ENCODE assay signal across 20 cellular contexts in genomic region chr14:76715927-76716200, GRCh38. TPM values are rescaled to one million over a fixed set of nuclear protein-coding genes. Genes with fewer than 3 reads are reported as not detected.
DNase-seq lines count a peak whose midpoint lies in the region; ATAC-seq, FAIRE-seq and TF ChIP-seq lines count a peak whose summit lies in the region.
"Had no signal": no experiment of that assay in that cellular context is flagged by ENCODE, and none has a peak within 500 bp of the region (broad histone marks: within the 10 kb centered on the region; RNA-seq: fewer than 3 reads in every experiment).

No MANE protein-coding gene starts in this region.

- H3K9ac ChIP-seq in SK-N-MC (ENCODE audit: insufficient read length) (no peak overlapping the region), stomach smooth muscle (ENCODE audit: low read length in 2 of 2) (no peak overlapping the region)

- H3K4me1 Mint-ChIP-seq in activated CD8-positive, alpha-beta T cell treated with anti-CD3 and anti-CD28 coated beads for 36 hours (ENCODE audit: low read depth): no peaks in the 10 kb centered on the region

- FAIRE-seq in small intestine (lab: Jason Lieb, UNC): no peak
- FAIRE-seq: frontal cortex, H1 had no signal

- H3K9me3 ChIP-seq in SK-N-MC (ENCODE audit: low read depth, low read length): no peaks in the 10 kb centered on the region
- no peaks in the 10 kb centered on the region for H3K9me3 ChIP-seq in gastroesophageal sphincter
- no peaks in the 10 kb centered on the region for H3K9me3 ChIP-seq in lower lobe of right lung
- H3K9me3 ChIP-seq in stomach smooth muscle (ENCODE audit: control insufficient read depth in 2 of 2, low read length in 2 of 2): no peaks in the 10 kb centered on the region
- no peaks in the 10 kb centered on the region for H3K9me3 ChIP-seq in small intestine (ENCODE audit: control insufficient read depth, low read depth)
- H3K9me3 ChIP-seq: Caco-2, tibial artery had no signal

- H3K4me1 ChIP-seq in gastroesophageal sphincter: peaks cover 0 to 33% (median 13%) of the 10 kb centered on the region in 3 donors
- peaks cover 39% of the 10 kb centered on the region for H3K4me1 ChIP-seq in lower lobe of right lung
- peaks cover 10% of the 10 kb centered on the region for H3K4me1 ChIP-seq in stomach smooth muscle (ENCODE audit: control insufficient read depth, insufficient read depth, low read length)
- no peaks in the 10 kb centered on the region for H3K4me1 ChIP-seq in small intestine (ENCODE audit: control insufficient read depth in 2 of 2, insufficient read depth in 1 of 2, low read depth in 1 of 2, low read length in 1 of 2)
- H3K4me1 ChIP-seq: Caco-2, tibial artery had no signal

- POLR2A ChIA-PET in activated CD8-positive, alpha-beta T cell treated with anti-CD3 and anti-CD28 coated beads for 36 hours (lab: Charles Lee): interaction anchor here (0.6 to 1.1 kb wide), 2 partner anchors 8 to 16 kb away, joined by 3 to 4 read pairs; no protein-coding TSS in a partner anchor

- CTCF ChIA-PET in activated CD8-positive, alpha-beta T cell treated with anti-CD3 and anti-CD28 coated beads for 36 hours (lab: Charles Lee): interaction anchor here (0.7 to 1.7 kb wide), 3 partner anchors 9 to 69 kb away, joined by 4 to 5 read pairs (median 4); no protein-coding TSS in a partner anchor

- no peak for TF ChIP-seq EP300 in gastroesophageal sphincter (IDR thresholded peaks at IDR 0.05)

- TF ChIP-seq POLR2A in gastroesophageal sphincter (IDR thresholded peaks at IDR 0.05): no peak

- DNase-seq in SK-N-MC (ENCODE audit: low read depth, low spot score) (no peak), lower lobe of right lung (no peak), HuH-7.5 (ENCODE audit: low spot score) (no peak), small intestine (no peak)
- no peak for DNase-seq in activated CD8-positive, alpha-beta T cell treated with anti-CD3 and anti-CD28 coated beads for 36 hours
- DNase-seq: activated CD8-positive, alpha-beta memory T cell treated with anti-CD3 and anti-CD28 coated beads, Interleukin-2, amount 10 ng/mL, durations not matched to agents 7 days and 5 days; AML-193; Caco-2; KG1; NCI-H2029 treated with DMSO at 0.1 percent for 48 hours; stimulated activated naive B cell treated with anti-CD40 and anti-IgM and Interleukin-4, amounts not matched to agents 10 μg/mL and 1 μg/mL and 100 μg/mL, for 72 hours; SW 1271; tibial artery had no signal

- H3K4me3 Mint-ChIP-seq in activated CD8-positive, alpha-beta T cell treated with anti-CD3 and anti-CD28 coated beads for 36 hours: no peak overlapping the region
- H3K4me3 Mint-ChIP-seq: activated CD8-positive, alpha-beta memory T cell treated with anti-CD3 and anti-CD28 coated beads, Interleukin-2, amount 10 ng/mL, durations not matched to agents 7 days and 5 days; memory B cell; natural killer cell treated with Interleukin-12 subunit alpha and Interleukin-12 subunit beta and Interleukin-15 and Interleukin-18, amount 100 ng/mL, for 72 hours; stimulated activated naive B cell treated with anti-CD40 and anti-IgM and Interleukin-4, amounts not matched to agents 10 μg/mL and 1 μg/mL and 100 μg/mL, for 72 hours had no signal

- intact Hi-C loops in lower lobe of right lung (cut with DNase I): no loop called here
- intact Hi-C loops in activated CD8-positive, alpha-beta T cell treated with anti-CD3 and anti-CD28 coated beads for 36 hours (cut with micrococcal nuclease): loop anchor here (10.0 kb wide), 1 partner anchor 69 kb away; no protein-coding TSS in a partner anchor

- WGBS in gastroesophageal sphincter (ENCODE audit: low coverage in 1 of 2), 2 donors: 41 to 47% methylated on average over 3 to 5 of the region's 5 CpGs
- 67 to 69% (median 69%) methylated on average over 5 of the region's 5 CpGs for WGBS in small intestine, 3 donors

- no peaks in the 10 kb centered on the region for H3K9me3 Mint-ChIP-seq in activated CD8-positive, alpha-beta T cell treated with anti-CD3 and anti-CD28 coated beads for 36 hours
- H3K9me3 Mint-ChIP-seq: activated T-helper 2 cell treated with anti-CD3 and anti-CD28 coated beads, Interferon-gamma antibody, Interleukin-2, Interleukin-4, amounts not matched to agents 10 μg/mL and 5 μg/mL and 100 μg/mL, durations not matched to agents 14 hours and 24 hours and 36 hours; memory B cell; natural killer cell treated with Interleukin-12 subunit alpha and Interleukin-12 subunit beta and Interleukin-15 and Interleukin-18, amount 100 ng/mL, for 72 hours; stimulated activated naive B cell treated with anti-CD40 and anti-IgM and Interleukin-4, amounts not matched to agents 10 μg/mL and 1 μg/mL and 100 μg/mL, for 72 hours had no signal

- TF ChIP-seq CTCF in gastroesophageal sphincter (IDR thresholded peaks at IDR 0.05): no peak
- no peak for TF ChIP-seq CTCF in lower lobe of right lung (IDR thresholded peaks at IDR 0.05)
- TF ChIP-seq CTCF in activated CD8-positive, alpha-beta T cell treated with anti-CD3 and anti-CD28 coated beads for 36 hours (IDR thresholded peaks at IDR 0.05): no peak

- no peak overlapping the region for H3K27ac Mint-ChIP-seq in activated CD8-positive, alpha-beta T cell treated with anti-CD3 and anti-CD28 coated beads for 36 hours
- H3K27ac Mint-ChIP-seq: activated CD8-positive, alpha-beta memory T cell treated with anti-CD3 and anti-CD28 coated beads, Interleukin-2, amount 10 ng/mL, durations not matched to agents 7 days and 5 days; activated T-helper 2 cell treated with anti-CD3 and anti-CD28 coated beads, Interferon-gamma antibody, Interleukin-2, Interleukin-4, amounts not matched to agents 10 μg/mL and 5 μg/mL and 100 μg/mL, durations not matched to agents 14 hours and 24 hours and 36 hours; memory B cell; natural killer cell treated with Interleukin-12 subunit alpha and Interleukin-12 subunit beta and Interleukin-15 and Interleukin-18, amount 100 ng/mL, for 72 hours; stimulated activated naive B cell treated with anti-CD40 and anti-IgM and Interleukin-4, amounts not matched to agents 10 μg/mL and 1 μg/mL and 100 μg/mL, for 72 hours had no signal

- ATAC-seq in gastroesophageal sphincter (peak; percentile 10), lower lobe of right lung (no peak)
- ATAC-seq in activated CD8-positive, alpha-beta T cell treated with anti-CD3 and anti-CD28 coated beads for 36 hours: no peak
- ATAC-seq: activated CD8-positive, alpha-beta memory T cell treated with anti-CD3 and anti-CD28 coated beads, Interleukin-2, amount 10 ng/mL, durations not matched to agents 7 days and 5 days; natural killer cell treated with Interleukin-12 subunit alpha and Interleukin-12 subunit beta and Interleukin-15 and Interleukin-18, amount 100 ng/mL, for 72 hours; stimulated activated naive B cell treated with anti-CD40 and anti-IgM and Interleukin-4, amounts not matched to agents 10 μg/mL and 1 μg/mL and 100 μg/mL, for 72 hours had no signal

- H3K27me3 ChIP-seq in gastroesophageal sphincter (peaks cover 13% of the 10 kb centered on the region), lower lobe of right lung (ENCODE audit: low read depth) (no peaks in the 10 kb centered on the region), stomach smooth muscle (ENCODE audit: control insufficient read depth in 1 of 2, insufficient read depth in 2 of 2, low read length in 2 of 2) (peaks cover 0 to 6% of the 10 kb centered on the region in 2 donors), small intestine (ENCODE audit: control insufficient read depth in 2 of 2, insufficient read depth in 2 of 2, low read length in 2 of 2) (no peaks in the 10 kb centered on the region)
- H3K27me3 ChIP-seq: tibial artery had no signal

- H3K27me3 Mint-ChIP-seq in activated CD8-positive, alpha-beta T cell treated with anti-CD3 and anti-CD28 coated beads for 36 hours: peaks cover 8% of the 10 kb centered on the region
- H3K27me3 Mint-ChIP-seq: stimulated activated naive B cell treated with anti-CD40 and anti-IgM and Interleukin-4, amounts not matched to agents 10 μg/mL and 1 μg/mL and 100 μg/mL, for 72 hours had no signal

- H3K4me3 ChIP-seq in SK-N-MC: peak overlapping the region; percentile 31; the same call in 1 of the 2 replicates
- no peak overlapping the region for H3K4me3 ChIP-seq in gastroesophageal sphincter
- H3K4me3 ChIP-seq in lower lobe of right lung: no peak overlapping the region
- H3K4me3 ChIP-seq in stomach smooth muscle (ENCODE audit: low read length in 2 of 2): no peak overlapping the region
- no peak overlapping the region for H3K4me3 ChIP-seq in small intestine (ENCODE audit: low read depth in 1 of 2, low read length in 2 of 2)
- H3K4me3 ChIP-seq: tibial artery had no signal

- H3K36me3 Mint-ChIP-seq in activated CD8-positive, alpha-beta T cell treated with anti-CD3 and anti-CD28 coated beads for 36 hours (ENCODE audit: low read depth): no peaks in the 10 kb centered on the region
- H3K36me3 Mint-ChIP-seq: activated CD8-positive, alpha-beta memory T cell treated with anti-CD3 and anti-CD28 coated beads, Interleukin-2, amount 10 ng/mL, durations not matched to agents 7 days and 5 days; memory B cell; natural killer cell treated with Interleukin-12 subunit alpha and Interleukin-12 subunit beta and Interleukin-15 and Interleukin-18, amount 100 ng/mL, for 72 hours; stimulated activated naive B cell treated with anti-CD40 and anti-IgM and Interleukin-4, amounts not matched to agents 10 μg/mL and 1 μg/mL and 100 μg/mL, for 72 hours had no signal

- no peak overlapping the region for H3K27ac ChIP-seq in SK-N-MC
- peak overlapping the region in 3 of 4 donors; percentile 57 to 61 (median 60) for H3K27ac ChIP-seq in gastroesophageal sphincter
- peak overlapping the region; percentile 7 for H3K27ac ChIP-seq in lower lobe of right lung
- H3K27ac ChIP-seq in stomach smooth muscle (ENCODE audit: low read length): peak overlapping the region; percentile 18
- H3K27ac ChIP-seq in small intestine (ENCODE audit: low read depth in 1 of 2, low read length in 1 of 2): peak overlapping the region in 1 of 2 donors; percentile 52
- H3K27ac ChIP-seq: tibial artery had no signal

- no peaks in the 10 kb centered on the region for H3K36me3 ChIP-seq in SK-N-MC (ENCODE audit: insufficient read depth, low read length)
- no peaks in the 10 kb centered on the region for H3K36me3 ChIP-seq in gastroesophageal sphincter
- H3K36me3 ChIP-seq in lower lobe of right lung: no peaks in the 10 kb centered on the region
- H3K36me3 ChIP-seq in stomach smooth muscle (ENCODE audit: control insufficient read depth in 2 of 2, insufficient read depth in 2 of 2, low read length in 2 of 2): no peaks in the 10 kb centered on the region
- H3K36me3 ChIP-seq in small intestine (ENCODE audit: control insufficient read depth in 2 of 2, insufficient read depth in 2 of 2, low read length in 2 of 2): no peaks in the 10 kb centered on the region
- H3K36me3 ChIP-seq: tibial artery had no signal

RNA-seq across cellular contexts. Expression of gene VASH1, which starts 45.4 kb away (rescaled TPM):
- total RNA-seq in gastroesophageal sphincter: 10 to 100 TPM in 2 of 4 donors, 1 to 10 TPM in 2; 4.3 to 12.8 (median 9.9) TPM
- total RNA-seq in lower lobe of right lung: 51.7 TPM
- 1 to 10 TPM; 1.7 to 2.2 TPM for total RNA-seq in activated CD8-positive, alpha-beta T cell treated with anti-CD3 and anti-CD28 coated beads for 36 hours
- polyA plus RNA-seq in small intestine: 1 to 10 TPM; 1.3 to 8.9 (median 1.6) TPM
